Comparison of ENCODE assay signal across 8 cellular contexts in the genomic region with DNA sequence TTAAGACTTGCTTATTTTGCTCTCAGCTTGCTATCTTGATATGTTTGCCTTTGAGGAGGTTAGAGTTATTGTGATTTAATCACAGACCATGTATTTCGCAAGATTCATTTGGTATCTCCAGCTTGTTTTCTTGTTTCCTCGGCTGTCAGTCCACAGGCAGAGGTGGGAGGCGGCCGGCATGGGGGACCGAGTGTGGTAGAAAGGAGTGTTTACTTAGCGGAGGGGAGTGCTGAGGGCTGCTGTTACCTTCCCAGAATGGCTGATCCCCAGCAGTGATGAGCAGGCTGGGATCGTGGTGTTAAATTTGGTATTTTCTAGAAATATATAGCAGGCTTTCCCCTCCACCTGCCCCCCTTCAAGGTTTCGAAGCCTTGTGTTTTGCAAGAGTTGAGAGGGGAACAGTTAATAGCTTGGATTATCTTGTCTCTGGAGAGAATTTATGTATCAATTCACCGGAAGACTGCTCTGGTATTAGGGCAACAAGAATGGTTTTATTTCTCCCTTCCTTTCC.
DNase-seq lines count a peak whose midpoint lies in the region; ATAC-seq and TF ChIP-seq lines count a peak whose summit lies in the region.

No MANE protein-coding gene starts in this region.

- H3K27ac ChIP-seq in HUES48 (ENCODE audit: low read depth, low read length) = peak overlapping the region; percentile 96
- H3K27ac ChIP-seq in Peyer's patch = peak overlapping the region; percentile 32 to 61 (median 49)

- peaks cover 79% of the 10 kb centered on the region for H3K4me1 ChIP-seq in HUES48 (ENCODE audit: control insufficient read depth, insufficient read depth, low read length)
- peaks cover 0 to 30% (median 7%) of the 10 kb centered on the region in 4 donors for H3K4me1 ChIP-seq in Peyer's patch

- H3K9me3 ChIP-seq in HUES48 (ENCODE audit: control insufficient read depth, insufficient read depth, low read length) (no peaks in the 10 kb centered on the region), Peyer's patch (no peaks in the 10 kb centered on the region)

- ATAC-seq in HG02885 (IDR thresholded peaks at IDR 0.05; ENCODE audit: poor library complexity, unreplicated experiment) (no peak), GM21526 (IDR thresholded peaks at IDR 0.05; ENCODE audit: low FRiP score, unreplicated experiment) (no peak)

- DNase-seq in Peyer's patch (no peak), fibroblast of the aortic adventitia (ENCODE audit: low read depth) (peak; percentile 27), skeletal muscle cell (ENCODE audit: low read depth) (no peak), SK-N-DZ (ENCODE audit: low spot score) (no peak), posterior vena cava (ENCODE audit: low spot score) (no peak)

- H3K27me3 ChIP-seq in HUES48 (ENCODE audit: control insufficient read depth, insufficient read depth, low read length) (no peaks in the 10 kb centered on the region), Peyer's patch (no peaks in the 10 kb centered on the region)

- no peak overlapping the region for H3K9ac ChIP-seq in HUES48 (ENCODE audit: low read depth, low read length)

- intact Hi-C loops in posterior vena cava (cut with DNase I) = no loop called here

- no peak for TF ChIP-seq CTCF in Peyer's patch (IDR thresholded peaks at IDR 0.05)
- no peak for TF ChIP-seq CTCF in fibroblast of the aortic adventitia (IDR thresholded peaks at IDR 0.05; ENCODE audit: insufficient read depth, low read length)

- H3K4me3 ChIP-seq in HUES48 (ENCODE audit: low read depth, low read length) = peak overlapping the region; percentile 40
- no peak overlapping the region for H3K4me3 ChIP-seq in Peyer's patch
- no peak overlapping the region for H3K4me3 ChIP-seq in fibroblast of the aortic adventitia (ENCODE audit: low read depth, low read length)
- H3K4me3 ChIP-seq in skeletal muscle cell (ENCODE audit: low read depth, low read length) = peak overlapping the region; percentile 1

- TF ChIP-seq POLR2A in Peyer's patch (IDR thresholded peaks at IDR 0.05) = no peak

- H3K36me3 ChIP-seq in HUES48 (ENCODE audit: control insufficient read depth, insufficient read depth, low read length) (no peaks in the 10 kb centered on the region), Peyer's patch (no peaks in the 10 kb centered on the region)

Comparison
In these comparisons a context has a peak if more than half of its experiments do, and no peak if none do; other contexts are left out.
1. H3K4me3 ChIP-seq: peak in HUES48 (single experiment) and skeletal muscle cell (single experiment); none in Peyer's patch (0 of 4) and fibroblast of the aortic adventitia (single experiment).